19 cellular contexts compared by ENCODE assay signal in genomic region chr9:88828018-88828417, GRCh38.
A peak's percentile ranks its signal among the peaks of the same experiment; 100 is the strongest.
DNase-seq lines count a peak whose midpoint lies in the region; ATAC-seq and TF ChIP-seq lines count a peak whose summit lies in the region.
"Had no signal": no experiment of that assay in that cellular context is flagged by ENCODE, and none has a peak within 500 bp of the region (broad histone marks: within the 10 kb centered on the region; RNA-seq: fewer than 3 reads in every experiment).

No MANE protein-coding gene starts in this region.

- H3K4me1 Mint-ChIP-seq in nephron progenitor cell (peaks cover 23% of the 10 kb centered on the region), type B pancreatic cell (ENCODE audit: unreplicated experiment) (peaks cover 31% of the 10 kb centered on the region)
- H3K4me1 Mint-ChIP-seq in activated naive CD4-positive, alpha-beta T cell treated with anti-CD3 and anti-CD28 coated beads, Interleukin-2, amount 10 ng/mL, durations not matched to agents 7 days and 5 days, result no peaks in the 10 kb centered on the region

- H3K9me3 ChIP-seq in left ventricle myocardium inferior (replicated peaks) (peaks cover 5% of the 10 kb centered on the region), right atrium auricular region (no peaks in the 10 kb centered on the region)
- H3K9me3 ChIP-seq: SJSA1 had no signal

- intact Hi-C loops in left ventricle myocardium inferior (cut with micrococcal nuclease), result no loop called here

- H3K4me3 ChIP-seq in left ventricle myocardium inferior (peak overlapping the region; percentile 1), right atrium auricular region (no peak overlapping the region), fibroblast of pulmonary artery (replicated peaks; ENCODE audit: low read depth, low read length) (no peak overlapping the region)
- H3K4me3 ChIP-seq: PC-9, SJSA1 had no signal

- peak overlapping the region; percentile 51 for H3K27ac Mint-ChIP-seq in nephron progenitor cell
- peak overlapping the region; percentile 7 for H3K27ac Mint-ChIP-seq in type B pancreatic cell
- no peak overlapping the region for H3K27ac Mint-ChIP-seq in activated naive CD4-positive, alpha-beta T cell treated with anti-CD3 and anti-CD28 coated beads, Interleukin-2, amount 10 ng/mL, durations not matched to agents 7 days and 5 days

- H3K36me3 ChIP-seq in left ventricle myocardium inferior, result no peaks in the 10 kb centered on the region
- no peaks in the 10 kb centered on the region for H3K36me3 ChIP-seq in right atrium auricular region
- H3K36me3 ChIP-seq: SJSA1 had no signal

- H3K9me3 Mint-ChIP-seq in nephron progenitor cell (peaks cover 10% of the 10 kb centered on the region), type B pancreatic cell (peaks cover 21% of the 10 kb centered on the region)
- no peaks in the 10 kb centered on the region for H3K9me3 Mint-ChIP-seq in activated naive CD4-positive, alpha-beta T cell treated with anti-CD3 and anti-CD28 coated beads, Interleukin-2, amount 10 ng/mL, durations not matched to agents 7 days and 5 days

- TF ChIP-seq CTCF in left ventricle myocardium inferior (IDR thresholded peaks at IDR 0.05; ENCODE audit: borderline replicate concordance) (no peak), right atrium auricular region (IDR thresholded peaks at IDR 0.05) (no peak), fibroblast of pulmonary artery (IDR thresholded peaks at IDR 0.05; ENCODE audit: low read length, missing control alignments) (no peak), nephron progenitor cell (IDR thresholded peaks at IDR 0.05) (no peak), type B pancreatic cell (conservative IDR thresholded peaks at IDR 0.05) (no peak)

- H3K4me1 ChIP-seq in left ventricle myocardium inferior (peaks cover 41% of the 10 kb centered on the region), right atrium auricular region (peaks cover 0 to 12% of the 10 kb centered on the region in 2 donors)
- H3K4me1 ChIP-seq: SJSA1 had no signal

- ATAC-seq in GM21423 (IDR thresholded peaks at IDR 0.05; ENCODE audit: unreplicated experiment) (no peak), HG03025 (IDR thresholded peaks at IDR 0.05; ENCODE audit: low FRiP score, unreplicated experiment) (no peak)
- ATAC-seq: HepG2 had no signal

- peaks cover 11% of the 10 kb centered on the region for H3K27me3 Mint-ChIP-seq in nephron progenitor cell (ENCODE audit: low read depth, poor library complexity)
- peaks cover 17% of the 10 kb centered on the region for H3K27me3 Mint-ChIP-seq in type B pancreatic cell
- H3K27me3 Mint-ChIP-seq in activated naive CD4-positive, alpha-beta T cell treated with anti-CD3 and anti-CD28 coated beads, Interleukin-2, amount 10 ng/mL, durations not matched to agents 7 days and 5 days, result peaks cover 91% of the 10 kb centered on the region

- H3K27ac ChIP-seq in left ventricle myocardium inferior (replicated peaks) (peak overlapping the region; percentile 75), right atrium auricular region (no peak overlapping the region)
- H3K27ac ChIP-seq: PC-9, SJSA1 had no signal

- no peak overlapping the region for H3K4me3 Mint-ChIP-seq in nephron progenitor cell
- H3K4me3 Mint-ChIP-seq in type B pancreatic cell, result no peak overlapping the region
- no peak overlapping the region for H3K4me3 Mint-ChIP-seq in activated naive CD4-positive, alpha-beta T cell treated with anti-CD3 and anti-CD28 coated beads, Interleukin-2, amount 10 ng/mL, durations not matched to agents 7 days and 5 days

- peaks cover 8% of the 10 kb centered on the region for H3K27me3 ChIP-seq in left ventricle myocardium inferior (ENCODE audit: low read depth)
- no peaks in the 10 kb centered on the region for H3K27me3 ChIP-seq in right atrium auricular region
- H3K27me3 ChIP-seq: SJSA1 had no signal

- H3K36me3 Mint-ChIP-seq in nephron progenitor cell (ENCODE audit: low read depth) (peaks cover 6% of the 10 kb centered on the region), type B pancreatic cell (peaks cover 3% of the 10 kb centered on the region)
- no peaks in the 10 kb centered on the region for H3K36me3 Mint-ChIP-seq in activated naive CD4-positive, alpha-beta T cell treated with anti-CD3 and anti-CD28 coated beads, Interleukin-2, amount 10 ng/mL, durations not matched to agents 7 days and 5 days

- DNase-seq in left ventricle myocardium inferior (no peak), right atrium auricular region (ENCODE audit: low spot score) (no peak), fibroblast of pulmonary artery (ENCODE audit: low read depth) (peak; percentile 18), nephron progenitor cell (no peak), type B pancreatic cell (ENCODE audit: extremely low spot score, unreplicated experiment) (no peak)
- no peak for DNase-seq in activated naive CD4-positive, alpha-beta T cell treated with anti-CD3 and anti-CD28 coated beads, Interleukin-2, amount 10 ng/mL, durations not matched to agents 7 days and 5 days
- DNase-seq: 8988T, GDM1, KBM-7, MV-4-11, NCI-H1417, NCI-H187, NCI-H2227 treated with DMSO at 0.1 percent for 48 hours, NCI-H510A treated with DMSO at 0.1 percent for 48 hours, PC-9 had no signal

- CTCF ChIA-PET in activated naive CD4-positive, alpha-beta T cell treated with anti-CD3 and anti-CD28 coated beads, Interleukin-2, amount 10 ng/mL, durations not matched to agents 7 days and 5 days (lab: Charles Lee), result no interaction called here
